Comparison of ENCODE assay signal across 14 cellular contexts in genomic region chr11:36361472-36361871, GRCh38.
DNase-seq lines count a peak whose midpoint lies in the region; ATAC-seq and TF ChIP-seq lines count a peak whose summit lies in the region.
"Had no signal": no experiment of that assay in that cellular context is flagged by ENCODE, and none has a peak within 500 bp of the region (broad histone marks: within the 10 kb centered on the region; RNA-seq: fewer than 3 reads in every experiment).

No MANE protein-coding gene starts in this region.

- H3K4me3 Mint-ChIP-seq in activated naive CD8-positive, alpha-beta T cell treated with anti-CD3 and anti-CD28 coated beads, Interleukin-2, amount 50 U/mL, for 24 hours, result peak overlapping the region; percentile 32
- no peak overlapping the region for H3K4me3 Mint-ChIP-seq in activated naive CD8-positive, alpha-beta T cell treated with anti-CD3 and anti-CD28 coated beads for 36 hours
- peak overlapping the region; percentile 64 for H3K4me3 Mint-ChIP-seq in activated CD4-positive, alpha-beta memory T cell treated with anti-CD3 and anti-CD28 coated beads for 36 hours
- peak overlapping the region; percentile 78 for H3K4me3 Mint-ChIP-seq in type B pancreatic cell

- no peaks in the 10 kb centered on the region for H3K36me3 Mint-ChIP-seq in activated naive CD8-positive, alpha-beta T cell treated with anti-CD3 and anti-CD28 coated beads, Interleukin-2, amount 50 U/mL, for 24 hours (ENCODE audit: low read depth)
- H3K36me3 Mint-ChIP-seq in activated naive CD8-positive, alpha-beta T cell treated with anti-CD3 and anti-CD28 coated beads for 36 hours, result no peaks in the 10 kb centered on the region
- H3K36me3 Mint-ChIP-seq in activated CD4-positive, alpha-beta memory T cell treated with anti-CD3 and anti-CD28 coated beads for 36 hours, result no peaks in the 10 kb centered on the region
- no peaks in the 10 kb centered on the region for H3K36me3 Mint-ChIP-seq in type B pancreatic cell

- peaks cover 25% of the 10 kb centered on the region for H3K4me1 ChIP-seq in iPS-18a (ENCODE audit: control insufficient read depth, low read depth, low read length)

- no peak overlapping the region for H3K9ac ChIP-seq in iPS-18a (ENCODE audit: low read length)

- CTCF ChIA-PET in activated CD4-positive, alpha-beta memory T cell treated with anti-CD3 and anti-CD28 coated beads for 36 hours (lab: Charles Lee), result interaction anchor here (1.4 to 1.6 kb wide), 4 partner anchors 11 to 69 kb away, joined by 3 to 7 read pairs (median 3); no protein-coding TSS in a partner anchor

- TF ChIP-seq POLR2A in GM18505 (IDR thresholded peaks at IDR 0.05; ENCODE audit: borderline replicate concordance, extremely low read depth, insufficient read depth, insufficient read length), result no peak

- no peak for ATAC-seq in activated naive CD8-positive, alpha-beta T cell treated with anti-CD3 and anti-CD28 coated beads, Interleukin-2, amount 50 U/mL, for 24 hours
- ATAC-seq in GM18505 (IDR thresholded peaks at IDR 0.05; ENCODE audit: unreplicated experiment), result no peak

- DNase-seq in activated naive CD8-positive, alpha-beta T cell treated with anti-CD3 and anti-CD28 coated beads, Interleukin-2, amount 50 U/mL, for 24 hours, result no peak
- no peak for DNase-seq in activated naive CD8-positive, alpha-beta T cell treated with anti-CD3 and anti-CD28 coated beads for 36 hours
- DNase-seq in activated CD4-positive, alpha-beta memory T cell treated with anti-CD3 and anti-CD28 coated beads for 36 hours, result no peak
- no peak for DNase-seq in type B pancreatic cell (ENCODE audit: extremely low spot score, unreplicated experiment)
- DNase-seq in SK-N-DZ (ENCODE audit: low spot score), result no peak
- no peak for DNase-seq in DMS114 treated with DMSO at 0.1 percent for 48 hours (lab: John Stamatoyannopoulos, UW; ENCODE audit: unreplicated experiment)
- DNase-seq: activated gamma-delta T cell; dorsolateral prefrontal cortex; NCI-H1417 treated with DMSO at 0.1 percent for 48 hours; stimulated activated CD4-positive, alpha-beta T cell treated with anti-CD3 and anti-CD28 coated beads, Interleukin-4, amount 100 ng/mL, for 1 hour; transverse colon had no signal

- no peak for TF ChIP-seq CTCF in type B pancreatic cell (conservative IDR thresholded peaks at IDR 0.05)

- POLR2A ChIA-PET in activated CD4-positive, alpha-beta memory T cell treated with anti-CD3 and anti-CD28 coated beads for 36 hours (lab: Charles Lee), result interaction anchor here (0.8 kb wide), 1 partner anchor 22 kb away, joined by 3 read pairs; no protein-coding TSS in a partner anchor

- no peaks in the 10 kb centered on the region for H3K9me3 Mint-ChIP-seq in activated naive CD8-positive, alpha-beta T cell treated with anti-CD3 and anti-CD28 coated beads, Interleukin-2, amount 50 U/mL, for 24 hours
- no peaks in the 10 kb centered on the region for H3K9me3 Mint-ChIP-seq in activated naive CD8-positive, alpha-beta T cell treated with anti-CD3 and anti-CD28 coated beads for 36 hours
- H3K9me3 Mint-ChIP-seq in activated CD4-positive, alpha-beta memory T cell treated with anti-CD3 and anti-CD28 coated beads for 36 hours, result no peaks in the 10 kb centered on the region
- no peaks in the 10 kb centered on the region for H3K9me3 Mint-ChIP-seq in type B pancreatic cell

- no peaks in the 10 kb centered on the region for H3K9me3 ChIP-seq in iPS-18a (ENCODE audit: control insufficient read depth, low read depth, low read length)
- H3K9me3 ChIP-seq: neutrophil, transverse colon had no signal

- H3K36me3 ChIP-seq in iPS-18a (ENCODE audit: control insufficient read depth, low read depth, low read length), result no peaks in the 10 kb centered on the region
- H3K36me3 ChIP-seq: neutrophil, transverse colon had no signal

- H3K27me3 ChIP-seq in iPS-18a (ENCODE audit: control insufficient read depth, insufficient read depth, low read length), result peaks cover 23% of the 10 kb centered on the region
- H3K27me3 ChIP-seq: dorsolateral prefrontal cortex, transverse colon had no signal

- H3K27ac Mint-ChIP-seq in activated naive CD8-positive, alpha-beta T cell treated with anti-CD3 and anti-CD28 coated beads, Interleukin-2, amount 50 U/mL, for 24 hours, result no peak overlapping the region
- H3K27ac Mint-ChIP-seq in activated naive CD8-positive, alpha-beta T cell treated with anti-CD3 and anti-CD28 coated beads for 36 hours, result no peak overlapping the region
- H3K27ac Mint-ChIP-seq in activated CD4-positive, alpha-beta memory T cell treated with anti-CD3 and anti-CD28 coated beads for 36 hours, result peak overlapping the region; percentile 78
- H3K27ac Mint-ChIP-seq in type B pancreatic cell, result peak overlapping the region; percentile 93

- H3K27me3 Mint-ChIP-seq in activated naive CD8-positive, alpha-beta T cell treated with anti-CD3 and anti-CD28 coated beads, Interleukin-2, amount 50 U/mL, for 24 hours, result peaks cover 45% of the 10 kb centered on the region
- H3K27me3 Mint-ChIP-seq in activated naive CD8-positive, alpha-beta T cell treated with anti-CD3 and anti-CD28 coated beads for 36 hours, result peaks cover 83% of the 10 kb centered on the region
- peaks cover 2% of the 10 kb centered on the region for H3K27me3 Mint-ChIP-seq in activated CD4-positive, alpha-beta memory T cell treated with anti-CD3 and anti-CD28 coated beads for 36 hours
- peaks cover 7% of the 10 kb centered on the region for H3K27me3 Mint-ChIP-seq in type B pancreatic cell

- peak overlapping the region; percentile 37 for H3K4me3 ChIP-seq in iPS-18a (ENCODE audit: low read length)
- H3K4me3 ChIP-seq: transverse colon had no signal

- H3K27ac ChIP-seq in iPS-18a (ENCODE audit: low read length), result no peak overlapping the region
- H3K27ac ChIP-seq: neutrophil had no signal

- peaks cover 48% of the 10 kb centered on the region for H3K4me1 Mint-ChIP-seq in activated naive CD8-positive, alpha-beta T cell treated with anti-CD3 and anti-CD28 coated beads, Interleukin-2, amount 50 U/mL, for 24 hours
- peaks cover 17% of the 10 kb centered on the region for H3K4me1 Mint-ChIP-seq in activated naive CD8-positive, alpha-beta T cell treated with anti-CD3 and anti-CD28 coated beads for 36 hours
- H3K4me1 Mint-ChIP-seq in activated CD4-positive, alpha-beta memory T cell treated with anti-CD3 and anti-CD28 coated beads for 36 hours (ENCODE audit: low read depth), result peaks cover 73% of the 10 kb centered on the region
- peaks cover 39% of the 10 kb centered on the region for H3K4me1 Mint-ChIP-seq in type B pancreatic cell (ENCODE audit: unreplicated experiment)

- intact Hi-C loops in activated CD4-positive, alpha-beta memory T cell treated with anti-CD3 and anti-CD28 coated beads for 36 hours (cut with micrococcal nuclease), result no loop called here

Comparison
In these comparisons a context has a peak if more than half of its experiments do, and no peak if none do; other contexts are left out.
1. H3K27ac Mint-ChIP-seq: peak in activated CD4-positive, alpha-beta memory T cell treated with anti-CD3 and anti-CD28 coated beads for 36 hours (single experiment) and type B pancreatic cell (single experiment); none in activated naive CD8-positive, alpha-beta T cell treated with anti-CD3 and anti-CD28 coated beads, Interleukin-2, amount 50 U/mL, for 24 hours (single experiment) and activated naive CD8-positive, alpha-beta T cell treated with anti-CD3 and anti-CD28 coated beads for 36 hours (single experiment).